Comparison of ENCODE assay signal across 34 cellular contexts in genomic region chr16:9370071-9370491, GRCh38.
DNase-seq lines count a peak whose midpoint lies in the region; ATAC-seq and TF ChIP-seq lines count a peak whose summit lies in the region.
"Had no signal": no experiment of that assay in that cellular context is flagged by ENCODE, and none has a peak within 500 bp of the region (broad histone marks: within the 10 kb centered on the region; RNA-seq: fewer than 3 reads in every experiment).

No MANE protein-coding gene starts in this region.

- TF ChIP-seq CTCF in heart right ventricle (IDR thresholded peaks at IDR 0.05) (no peak), nephron (IDR thresholded peaks at IDR 0.05; ENCODE audit: unreplicated experiment in 3 of 3) (no peak)

- H3K27me3 Mint-ChIP-seq in nephron (ENCODE audit: low read depth) = peaks cover 20% of the 10 kb centered on the region
- H3K27me3 Mint-ChIP-seq in T-cell = no peaks in the 10 kb centered on the region

- H3K27me3 ChIP-seq in heart right ventricle = no peaks in the 10 kb centered on the region
- H3K27me3 ChIP-seq: brain microvascular endothelial cell, gastroesophageal sphincter, suprapubic skin had no signal

- POLR2A ChIA-PET in T-cell (lab: Charles Lee) = no interaction called here

- peaks cover 3 to 40% (median 19%) of the 10 kb centered on the region in 9 donors for H3K4me1 ChIP-seq in heart right ventricle
- H3K4me1 ChIP-seq: psoas muscle had no signal

- H3K4me3 Mint-ChIP-seq in nephron = no peak overlapping the region
- H3K4me3 Mint-ChIP-seq in T-cell = no peak overlapping the region
- H3K4me3 Mint-ChIP-seq: activated CD4-positive, alpha-beta T cell treated with anti-CD3 and anti-CD28 coated beads for 36 hours; activated CD8-positive, alpha-beta T cell treated with anti-CD3 and anti-CD28 coated beads for 36 hours; naive thymus-derived CD4-positive, alpha-beta T cell; stimulated activated memory B cell treated with anti-CD40 and anti-IgM and Interleukin-4, amounts not matched to agents 10 μg/mL and 1 μg/mL and 100 μg/mL, for 72 hours; T-helper 2 cell treated with Interferon-gamma antibody and Interleukin-4, amounts not matched to agents 5 μg/mL and 100 μg/mL, for 36 hours had no signal

- H3K36me3 Mint-ChIP-seq in nephron (ENCODE audit: low read depth) (no peaks in the 10 kb centered on the region), T-cell (no peaks in the 10 kb centered on the region)
- H3K36me3 Mint-ChIP-seq: naive thymus-derived CD4-positive, alpha-beta T cell; stimulated activated memory B cell treated with anti-CD40 and anti-IgM and Interleukin-4, amounts not matched to agents 10 μg/mL and 1 μg/mL and 100 μg/mL, for 72 hours had no signal

- intact Hi-C loops in Right ventricle myocardium inferior (cut with DNase I) = loop anchor here (5.0 to 10.0 kb wide), 4 partner anchors 55 to 1455 kb away; no protein-coding TSS in a partner anchor
- intact Hi-C loops in cardiac septum (cut with DNase I) = loop anchor here (2.0 kb wide), 1 partner anchor 77 kb away; no protein-coding TSS in a partner anchor
- intact Hi-C loops in heart right ventricle (cut with DNase I) = loop anchor here in 3 of 10 donors (1.0 to 10.0 kb wide), 3 partner anchors 58 to 425 kb away; no protein-coding TSS in a partner anchor

- peak overlapping the region in 8 of 10 donors; percentile 35 to 76 (median 58) for H3K27ac ChIP-seq in heart right ventricle
- H3K27ac ChIP-seq: brain microvascular endothelial cell, C4-2B, gastroesophageal sphincter, psoas muscle, suprapubic skin had no signal

- CTCF ChIA-PET in T-cell (lab: Charles Lee) = no interaction called here

- H3K9me3 Mint-ChIP-seq in nephron (no peaks in the 10 kb centered on the region), T-cell (peaks cover 3 to 14% (median 8%) of the 10 kb centered on the region in 3 donors)
- H3K9me3 Mint-ChIP-seq: activated CD8-positive, alpha-beta T cell treated with anti-CD3 and anti-CD28 coated beads for 36 hours had no signal

- H3K4me3 ChIP-seq in heart right ventricle = no peak overlapping the region
- H3K4me3 ChIP-seq: gastroesophageal sphincter, psoas muscle, suprapubic skin had no signal

- H3K27ac Mint-ChIP-seq in nephron (peak overlapping the region; percentile 12 to 50 (median 41)), T-cell (no peak overlapping the region)
- H3K27ac Mint-ChIP-seq: activated CD4-positive, alpha-beta T cell treated with anti-CD3 and anti-CD28 coated beads for 36 hours; activated CD8-positive, alpha-beta T cell treated with anti-CD3 and anti-CD28 coated beads for 36 hours; naive thymus-derived CD4-positive, alpha-beta T cell; stimulated activated memory B cell treated with anti-CD40 and anti-IgM and Interleukin-4, amounts not matched to agents 10 μg/mL and 1 μg/mL and 100 μg/mL, for 72 hours; T-helper 2 cell treated with Interferon-gamma antibody and Interleukin-4, amounts not matched to agents 5 μg/mL and 100 μg/mL, for 36 hours had no signal

- WGBS in heart right ventricle, 2 donors = 24 to 34% methylated on average over 9 of the region's 9 CpGs

- peak; percentile 76 for ATAC-seq in Right ventricle myocardium inferior
- ATAC-seq in heart right ventricle = peak; percentile 50 to 87 (median 84)
- no peak for ATAC-seq in T-cell (replicated peaks in 1 of 4)
- no peak for ATAC-seq in GM21390 (IDR thresholded peaks at IDR 0.05; ENCODE audit: unreplicated experiment)
- ATAC-seq: activated CD4-positive, alpha-beta T cell treated with anti-CD3 and anti-CD28 coated beads for 36 hours; activated CD8-positive, alpha-beta T cell treated with anti-CD3 and anti-CD28 coated beads for 36 hours; gastroesophageal sphincter; naive thymus-derived CD4-positive, alpha-beta T cell; Panc1; psoas muscle; stimulated activated memory B cell treated with anti-CD40 and anti-IgM and Interleukin-4, amounts not matched to agents 10 μg/mL and 1 μg/mL and 100 μg/mL, for 72 hours had no signal

- H3K9me3 ChIP-seq in heart right ventricle = peaks cover 0 to 8% (median 0%) of the 10 kb centered on the region in 11 donors
- H3K9me3 ChIP-seq: psoas muscle, suprapubic skin had no signal

- no peaks in the 10 kb centered on the region for H3K36me3 ChIP-seq in heart right ventricle
- H3K36me3 ChIP-seq: brain microvascular endothelial cell, gastroesophageal sphincter, suprapubic skin had no signal

- peaks cover 12% of the 10 kb centered on the region for H3K4me1 Mint-ChIP-seq in nephron
- H3K4me1 Mint-ChIP-seq in T-cell = no peaks in the 10 kb centered on the region
- H3K4me1 Mint-ChIP-seq: activated CD4-positive, alpha-beta T cell treated with anti-CD3 and anti-CD28 coated beads for 36 hours; naive thymus-derived CD4-positive, alpha-beta T cell; stimulated activated memory B cell treated with anti-CD40 and anti-IgM and Interleukin-4, amounts not matched to agents 10 μg/mL and 1 μg/mL and 100 μg/mL, for 72 hours had no signal

- DNase-seq in Right ventricle myocardium inferior (ENCODE audit: missing footprints) (peak; percentile 77), cardiac septum (ENCODE audit: low spot score) (no peak), heart right ventricle (peak; percentile 55 to 74), NCI-H1436 (lab: John Stamatoyannopoulos, UW) (no peak), T-cell (no peak), dermis blood vessel endothelial cell (no peak)
- DNase-seq: activated CD4-positive, alpha-beta T cell treated with anti-CD3 and anti-CD28 coated beads for 36 hours; activated CD8-positive, alpha-beta memory T cell treated with anti-CD3 and anti-CD28 coated beads, Interleukin-2, amount 50 U/mL, for 48 hours; activated CD8-positive, alpha-beta T cell treated with anti-CD3 and anti-CD28 coated beads for 36 hours; activated naive CD4-positive, alpha-beta T cell treated with anti-CD3 and anti-CD28 coated beads, Interleukin-2, amount 50 U/mL, for 16 hours; amniotic stem cell; brain microvascular endothelial cell; COR-L47; DMS53; GDM1; GOT3; midbrain; naive thymus-derived CD4-positive, alpha-beta T cell; NCI-H1048; NCI-H1694 treated with DMSO at 0.1 percent for 48 hours; NCI-H2227 treated with DMSO at 0.1 percent for 48 hours; NCI-H69; occipital lobe; psoas muscle; SHP77 treated with DMSO at 0.1 percent for 48 hours; stimulated activated CD4-positive, alpha-beta T cell treated with anti-CD3 and anti-CD28 coated beads, Interleukin-15, amount 100 ng/mL, for 24 hours had no signal

Comparison
In these comparisons a context has a peak if more than half of its experiments do, and no peak if none do; other contexts are left out.
1. DNase-seq: peak in Right ventricle myocardium inferior (single experiment) and heart right ventricle (2 of 2); none in cardiac septum (single experiment), NCI-H1436 (single experiment), T-cell (0 of 34) and dermis blood vessel endothelial cell (single experiment).
2. ATAC-seq: peak in Right ventricle myocardium inferior (single experiment) and heart right ventricle (8 of 8); none in T-cell (0 of 4) and GM21390 (single experiment).
3. H3K27ac Mint-ChIP-seq: peak in nephron (3 of 3); none in T-cell (0 of 2).